9 cellular contexts compared by ENCODE assay signal in the genomic region with DNA sequence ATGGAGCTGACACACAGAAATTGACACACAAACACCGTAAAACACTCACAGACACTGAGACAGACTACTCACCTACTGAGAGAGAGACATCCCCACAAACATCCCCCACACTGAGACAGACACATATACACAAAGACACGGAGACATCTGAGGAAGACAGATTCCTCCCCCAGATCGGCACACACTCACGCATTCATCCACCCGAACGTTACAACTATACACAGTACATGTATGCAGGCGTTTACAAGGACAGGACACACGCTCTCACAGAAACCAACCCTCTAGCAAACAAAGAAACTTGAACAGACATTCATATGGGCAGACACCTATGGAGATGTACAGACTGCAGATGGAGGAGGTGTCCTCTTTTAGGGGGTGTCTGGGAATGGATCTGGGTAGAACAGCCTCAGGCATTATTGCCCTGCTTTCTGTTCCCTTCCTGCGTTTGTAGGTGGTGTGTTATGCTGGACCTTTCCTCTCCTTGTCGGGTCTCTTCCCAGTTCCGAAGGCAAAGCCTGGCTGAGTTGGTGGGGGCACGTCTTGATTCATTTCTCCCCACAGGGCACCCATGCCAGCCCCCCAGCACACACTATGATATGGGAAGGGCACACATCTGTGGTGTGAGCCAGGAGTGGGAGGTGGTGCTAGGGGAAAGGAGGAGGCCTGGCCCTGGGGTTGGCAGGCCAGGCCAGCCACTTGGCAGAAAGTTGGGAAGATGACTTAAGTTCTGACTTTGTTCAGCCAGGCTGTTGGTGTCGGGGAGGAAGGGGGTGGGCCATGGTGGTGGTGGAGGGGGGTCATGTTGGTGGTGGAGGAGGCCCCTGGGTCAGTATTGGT. TPM values are rescaled to one million over a fixed set of nuclear protein-coding genes. Genes with fewer than 3 reads are reported as not detected.
DNase-seq lines count a peak whose midpoint lies in the region; ATAC-seq, FAIRE-seq and TF ChIP-seq lines count a peak whose summit lies in the region.
"Had no signal": no experiment of that assay in that cellular context is flagged by ENCODE, and none has a peak within 500 bp of the region (broad histone marks: within the 10 kb centered on the region; RNA-seq: fewer than 3 reads in every experiment).

No MANE protein-coding gene starts in this region.

- H3K27me3 ChIP-seq in dorsolateral prefrontal cortex, result peaks cover 0 to 32% (median 9%) of the 10 kb centered on the region in 45 donors

- H3K4me3 Mint-ChIP-seq in activated naive CD8-positive, alpha-beta T cell, result peak overlapping the region; percentile 59
- no peak overlapping the region for H3K4me3 Mint-ChIP-seq in activated naive CD8-positive, alpha-beta T cell treated with anti-CD3 and anti-CD28 coated beads, Interleukin-2, amount 50 U/mL, for 24 hours
- no peak overlapping the region for H3K4me3 Mint-ChIP-seq in activated CD4-positive, alpha-beta memory T cell treated with anti-CD3 and anti-CD28 coated beads, Interleukin-2, amount 10 ng/mL, durations not matched to agents 7 days and 5 days

- DNase-seq in activated naive CD8-positive, alpha-beta T cell treated with anti-CD3 and anti-CD28 coated beads, Interleukin-2, amount 50 U/mL, for 24 hours, result no peak
- DNase-seq in dorsolateral prefrontal cortex (no peak), mucosa of descending colon (no peak), urothelium cell line (ENCODE audit: low spot score) (no peak), GM13977 (ENCODE audit: low spot score) (no peak)
- no peak for DNase-seq in activated CD4-positive, alpha-beta memory T cell treated with anti-CD3 and anti-CD28 coated beads, Interleukin-2, amount 10 ng/mL, durations not matched to agents 7 days and 5 days
- DNase-seq: NCI-H2171 had no signal

- intact Hi-C loops in dorsolateral prefrontal cortex (cut with DNase I) (loop anchor here (5.0 to 10.0 kb wide), 4 partner anchors 42 to 130 kb away; a partner anchor contains a TSS), mucosa of descending colon (cut with DNase I, micrococcal nuclease) (loop anchor here (5.0 kb wide), 2 partner anchors 42 to 92 kb away; no protein-coding TSS in a partner anchor)

- POLR2A ChIA-PET in activated CD4-positive, alpha-beta memory T cell treated with anti-CD3 and anti-CD28 coated beads, Interleukin-2, amount 10 ng/mL, durations not matched to agents 7 days and 5 days (lab: Charles Lee), result no interaction called here

- peaks cover 2% of the 10 kb centered on the region for H3K4me1 ChIP-seq in mucosa of descending colon (ENCODE audit: low read depth)

- H3K27me3 Mint-ChIP-seq in activated naive CD8-positive, alpha-beta T cell, result peaks cover 21% of the 10 kb centered on the region
- H3K27me3 Mint-ChIP-seq in activated naive CD8-positive, alpha-beta T cell treated with anti-CD3 and anti-CD28 coated beads, Interleukin-2, amount 50 U/mL, for 24 hours, result peaks cover 39% of the 10 kb centered on the region
- H3K27me3 Mint-ChIP-seq in activated CD4-positive, alpha-beta memory T cell treated with anti-CD3 and anti-CD28 coated beads, Interleukin-2, amount 10 ng/mL, durations not matched to agents 7 days and 5 days, result peaks cover 55% of the 10 kb centered on the region

- no peak overlapping the region for H3K27ac Mint-ChIP-seq in activated naive CD8-positive, alpha-beta T cell
- H3K27ac Mint-ChIP-seq in activated naive CD8-positive, alpha-beta T cell treated with anti-CD3 and anti-CD28 coated beads, Interleukin-2, amount 50 U/mL, for 24 hours, result no peak overlapping the region
- no peak overlapping the region for H3K27ac Mint-ChIP-seq in activated CD4-positive, alpha-beta memory T cell treated with anti-CD3 and anti-CD28 coated beads, Interleukin-2, amount 10 ng/mL, durations not matched to agents 7 days and 5 days

- H3K9me3 Mint-ChIP-seq in activated naive CD8-positive, alpha-beta T cell (ENCODE audit: low read depth), result no peaks in the 10 kb centered on the region
- H3K9me3 Mint-ChIP-seq in activated naive CD8-positive, alpha-beta T cell treated with anti-CD3 and anti-CD28 coated beads, Interleukin-2, amount 50 U/mL, for 24 hours, result no peaks in the 10 kb centered on the region
- no peaks in the 10 kb centered on the region for H3K9me3 Mint-ChIP-seq in activated CD4-positive, alpha-beta memory T cell treated with anti-CD3 and anti-CD28 coated beads, Interleukin-2, amount 10 ng/mL, durations not matched to agents 7 days and 5 days

- no peaks in the 10 kb centered on the region for H3K9me3 ChIP-seq in mucosa of descending colon

- in situ Hi-C loops in GM13977 (cut with MboI; ENCODE audit: low pct_unique_long_range_greater_than_20kb, low sequenced_read_pairs, unreplicated experiment), result no loop called here

- H3K27ac ChIP-seq in dorsolateral prefrontal cortex, result peak overlapping the region in 5 of 59 donors; percentile 29 to 83 (median 72)

- CTCF ChIA-PET in activated CD4-positive, alpha-beta memory T cell treated with anti-CD3 and anti-CD28 coated beads, Interleukin-2, amount 10 ng/mL, durations not matched to agents 7 days and 5 days (lab: Charles Lee), result no interaction called here

- no peaks in the 10 kb centered on the region for H3K36me3 Mint-ChIP-seq in activated naive CD8-positive, alpha-beta T cell
- H3K36me3 Mint-ChIP-seq in activated naive CD8-positive, alpha-beta T cell treated with anti-CD3 and anti-CD28 coated beads, Interleukin-2, amount 50 U/mL, for 24 hours (ENCODE audit: low read depth), result no peaks in the 10 kb centered on the region
- H3K36me3 Mint-ChIP-seq in activated CD4-positive, alpha-beta memory T cell treated with anti-CD3 and anti-CD28 coated beads, Interleukin-2, amount 10 ng/mL, durations not matched to agents 7 days and 5 days (ENCODE audit: low read depth), result no peaks in the 10 kb centered on the region

- TF ChIP-seq CTCF in dorsolateral prefrontal cortex (IDR thresholded peaks at IDR 0.05 in 54 of 56, conservative IDR thresholded peaks at IDR 0.05 in 2 of 56; ENCODE audit: low read depth in 1 of 56, partially characterized antibody in 56 of 56), result no peak
- TF ChIP-seq CTCF in mucosa of descending colon (IDR thresholded peaks at IDR 0.05), result no peak
- TF ChIP-seq CTCF in GM13977 (IDR thresholded peaks at IDR 0.05; ENCODE audit: extremely low read depth, insufficient read depth, missing control alignments), result no peak

- no peak for ATAC-seq in activated naive CD8-positive, alpha-beta T cell treated with anti-CD3 and anti-CD28 coated beads, Interleukin-2, amount 50 U/mL, for 24 hours
- peak; percentile 3 for ATAC-seq in mucosa of descending colon
- no peak for ATAC-seq in HG03135 (IDR thresholded peaks at IDR 0.05; ENCODE audit: unreplicated experiment)

- H3K4me1 Mint-ChIP-seq in activated naive CD8-positive, alpha-beta T cell (ENCODE audit: low read depth), result peaks cover 11% of the 10 kb centered on the region
- H3K4me1 Mint-ChIP-seq in activated naive CD8-positive, alpha-beta T cell treated with anti-CD3 and anti-CD28 coated beads, Interleukin-2, amount 50 U/mL, for 24 hours, result peaks cover 4% of the 10 kb centered on the region
- H3K4me1 Mint-ChIP-seq in activated CD4-positive, alpha-beta memory T cell treated with anti-CD3 and anti-CD28 coated beads, Interleukin-2, amount 10 ng/mL, durations not matched to agents 7 days and 5 days, result peaks cover 2% of the 10 kb centered on the region

- H3K36me3 ChIP-seq in mucosa of descending colon (ENCODE audit: low read depth), result no peaks in the 10 kb centered on the region

- FAIRE-seq in urothelium cell line (lab: Jason Lieb, UNC), result peak; percentile 20

- peak overlapping the region in 39 of 59 donors; percentile 5 to 74 (median 65) for H3K4me3 ChIP-seq in dorsolateral prefrontal cortex
- no peak overlapping the region for H3K4me3 ChIP-seq in mucosa of descending colon

RNA-seq across cellular contexts. Expression of a gene that starts 1.5 kb away (rescaled TPM):
- total RNA-seq in dorsolateral prefrontal cortex (10 to 100 TPM in 1 of 120 experiments, 1 to 10 TPM in 119; 1.9 to 13.9 (median 4.1) TPM), mucosa of descending colon (10 to 100 TPM in 2 of 3 donors, 1 to 10 TPM in 1; 3.4 to 29.5 (median 13.5) TPM)
- not detected for total RNA-seq in activated CD4-positive, alpha-beta memory T cell treated with anti-CD3 and anti-CD28 coated beads, Interleukin-2, amount 10 ng/mL, durations not matched to agents 7 days and 5 days
